In the genomic region with DNA sequence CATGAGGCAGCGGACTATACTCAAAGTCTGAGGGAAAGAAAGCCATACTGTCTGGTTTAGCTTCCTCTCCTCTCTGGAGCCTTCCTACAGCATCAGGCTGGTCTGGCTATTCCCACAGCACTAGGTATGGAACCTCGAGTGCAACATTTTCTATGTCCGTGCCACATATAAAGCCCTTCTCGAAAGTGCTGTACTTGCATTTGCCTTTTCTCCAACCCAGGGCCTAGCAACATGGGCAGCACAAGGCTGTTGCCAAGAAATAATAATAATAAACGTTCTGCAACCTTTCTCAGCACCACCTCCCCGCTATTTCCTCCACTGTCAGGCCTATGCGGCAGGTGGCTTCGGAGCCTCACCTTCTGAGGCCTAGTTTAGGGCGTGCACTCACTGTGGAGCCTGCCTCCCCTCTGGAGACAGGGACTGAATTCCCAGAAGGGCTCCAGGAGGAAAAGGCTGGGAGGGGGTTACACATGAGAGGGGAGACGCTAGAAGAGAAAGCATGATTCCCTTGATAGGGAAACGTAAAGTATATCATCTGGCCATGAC, we compare ENCODE assay signal across 8 cellular contexts. TPM values are rescaled to one million over a fixed set of nuclear protein-coding genes. Genes with fewer than 3 reads are reported as not detected.
DNase-seq lines count a peak whose midpoint lies in the region; ATAC-seq and TF ChIP-seq lines count a peak whose summit lies in the region.

No MANE protein-coding gene starts in this region.

- H3K4me3 ChIP-seq in SJSA1 (peak overlapping the region; percentile 89), esophagus muscularis mucosa (peak overlapping the region; percentile 81 to 98 (median 96)), osteoblast (ENCODE audit: insufficient read depth, low read length) (peak overlapping the region; percentile 77)

- TF ChIP-seq EP300 in esophagus muscularis mucosa (IDR thresholded peaks at IDR 0.05), result no peak

- peak; percentile 14 for ATAC-seq in HG03060 (IDR thresholded peaks at IDR 0.05; ENCODE audit: low read depth, unreplicated experiment)

- peaks cover 49% of the 10 kb centered on the region for H3K79me2 ChIP-seq in osteoblast (ENCODE audit: insufficient read depth, low read length)

- H3K27me3 ChIP-seq in SJSA1 (replicated peaks) (peaks cover 3% of the 10 kb centered on the region; the same call in 1 of the 2 replicates), esophagus muscularis mucosa (no peaks in the 10 kb centered on the region), osteoblast (ENCODE audit: insufficient read depth, low read length) (no peaks in the 10 kb centered on the region)

- TF ChIP-seq POLR2A in esophagus muscularis mucosa (IDR thresholded peaks at IDR 0.05; ENCODE audit: low read depth), result no peak

- no peaks in the 10 kb centered on the region for H3K9me3 ChIP-seq in SJSA1 (replicated peaks)
- H3K9me3 ChIP-seq in esophagus muscularis mucosa, result no peaks in the 10 kb centered on the region
- H3K9me3 ChIP-seq in osteoblast (ENCODE audit: low read depth, low read length), result no peaks in the 10 kb centered on the region

- TF ChIP-seq CTCF in esophagus muscularis mucosa (IDR thresholded peaks at IDR 0.05) (no peak), osteoblast (IDR thresholded peaks at IDR 0.05; ENCODE audit: extremely low read depth, low read depth, low read length) (no peak)

- 15% methylated on average over 11 of the region's 11 CpGs for WGBS in esophagus muscularis mucosa

- intact Hi-C loops in esophagus muscularis mucosa (cut with DNase I), result loop anchor here (5.0 to 10.0 kb wide), 3 partner anchors 255 to 880 kb away; a partner anchor contains a TSS

- H3K36me3 ChIP-seq in SJSA1, result peaks cover 56% of the 10 kb centered on the region
- peaks cover 28 to 43% (median 34%) of the 10 kb centered on the region in 4 donors for H3K36me3 ChIP-seq in esophagus muscularis mucosa
- H3K36me3 ChIP-seq in osteoblast (ENCODE audit: insufficient read depth, low read length), result peaks cover 42% of the 10 kb centered on the region

- peak overlapping the region; percentile 85 for H2AFZ ChIP-seq in osteoblast (ENCODE audit: low read length)

- peak overlapping the region; percentile 82 for H3K27ac ChIP-seq in SJSA1
- H3K27ac ChIP-seq in esophagus muscularis mucosa (replicated peaks in 1 of 4), result peak overlapping the region; percentile 80 to 93 (median 89)
- peak overlapping the region; percentile 85 for H3K27ac ChIP-seq in osteoblast (ENCODE audit: low read depth, low read length)

- peak overlapping the region; percentile 90 for H3K4me2 ChIP-seq in osteoblast (ENCODE audit: insufficient read depth, low read length)

- DNase-seq in NCI-H748 (lab: John Stamatoyannopoulos, UW; ENCODE audit: unreplicated experiment), result peak; percentile 73
- no peak for DNase-seq in NCI-H748 treated with DMSO at 0.1 percent for 48 hours (lab: John Stamatoyannopoulos, UW)
- no peak for DNase-seq in SJSA1 (ENCODE audit: low read depth in 1 of 2, low spot score in 2 of 2)
- no peak for DNase-seq in esophagus muscularis mucosa (ENCODE audit: extremely low spot score)
- peak; percentile 18 for DNase-seq in osteoblast (ENCODE audit: insufficient read length, low spot score, missing footprints)
- no peak for DNase-seq in epidermal melanocyte (ENCODE audit: insufficient read length, low spot score)
- no peak for DNase-seq in AG08395 (ENCODE audit: low spot score)

- peaks cover 23% of the 10 kb centered on the region for H4K20me1 ChIP-seq in osteoblast (ENCODE audit: insufficient read depth, low read length)

- peaks cover 13% of the 10 kb centered on the region for H3K4me1 ChIP-seq in SJSA1 (replicated peaks)
- H3K4me1 ChIP-seq in esophagus muscularis mucosa, result peaks cover 21 to 28% (median 26%) of the 10 kb centered on the region in 4 donors
- peaks cover 14% of the 10 kb centered on the region for H3K4me1 ChIP-seq in osteoblast (ENCODE audit: insufficient read depth, low read length)

RNA-seq across cellular contexts. Expression of a gene that starts 0.7 kb away (rescaled TPM):
- 26.8 and 30.1 TPM in 2 replicates for total RNA-seq in SJSA1 (2014; rRNA removed; shearing (Covaris generic))
- 10 to 100 TPM; 29.9 to 47.2 (median 35.2) TPM for total RNA-seq in esophagus muscularis mucosa
- 12.4 and 13.4 TPM in 2 replicates for total RNA-seq in osteoblast

Comparison
In these comparisons a context has a peak if more than half of its experiments do, and no peak if none do; other contexts are left out.
1. DNase-seq: peak in NCI-H748 (single experiment) and osteoblast (single experiment); none in NCI-H748 treated with DMSO at 0.1 percent for 48 hours (single experiment), SJSA1 (0 of 2), esophagus muscularis mucosa (single experiment), epidermal melanocyte (single experiment) and AG08395 (single experiment).
2. Peak in every context shown above with its lines, with median percentiles within 50 percentile points of each other: H3K27ac ChIP-seq and H3K4me3 ChIP-seq.